Comparison of ENCODE assay signal across 18 cellular contexts in genomic region chr4:43607400-43607799, GRCh38.
"Had no signal": no experiment of that assay in that cellular context is flagged by ENCODE, and none has a peak within 500 bp of the region (broad histone marks: within the 10 kb centered on the region; RNA-seq: fewer than 3 reads in every experiment).

No MANE protein-coding gene starts in this region.

- H3K79me2 ChIP-seq: parathyroid adenoma had no signal

- H3K36me3 ChIP-seq: left lung, neutrophil, tibial artery had no signal

- H3K27me3 ChIP-seq: foreskin keratinocyte, left lung, neutrophil, tibial artery had no signal

- H3K4me1 ChIP-seq: foreskin keratinocyte, left lung, parathyroid adenoma, tibial artery had no signal

- ATAC-seq: foreskin keratinocyte; left lung; natural killer cell; stimulated activated effector memory CD8-positive, alpha-beta T cell treated with anti-CD3 and anti-CD28 coated beads, Interleukin-12 subunit alpha, Interleukin-12 subunit beta, amount 100 ng/mL, for 72 hours had no signal

- DNase-seq: activated CD4-positive, alpha-beta T cell treated with anti-CD3 and anti-CD28 coated beads, Interleukin-2, amount 10 ng/mL, durations not matched to agents 24 days and 14 days; activated naive CD8-positive, alpha-beta T cell treated with anti-CD3 and anti-CD28 coated beads for 36 hours; amygdala; cortex of kidney; effector CD4-positive, alpha-beta T cell; foreskin keratinocyte; glutamatergic neuron; hypothalamus; kidney; left lung; mesenchymal stem cell; natural killer cell; retina; tibial artery had no signal

- H3K9ac ChIP-seq: parathyroid adenoma had no signal

- FAIRE-seq: endothelial cell of umbilical vein, kidney had no signal

- H3K27ac ChIP-seq: foreskin keratinocyte, left lung, neutrophil, parathyroid adenoma, tibial artery had no signal

- H3K9me3 ChIP-seq: neutrophil, tibial artery had no signal

- H3K4me3 ChIP-seq: left lung, tibial artery had no signal

- H2AFZ ChIP-seq: parathyroid adenoma had no signal
